In the genomic region with DNA sequence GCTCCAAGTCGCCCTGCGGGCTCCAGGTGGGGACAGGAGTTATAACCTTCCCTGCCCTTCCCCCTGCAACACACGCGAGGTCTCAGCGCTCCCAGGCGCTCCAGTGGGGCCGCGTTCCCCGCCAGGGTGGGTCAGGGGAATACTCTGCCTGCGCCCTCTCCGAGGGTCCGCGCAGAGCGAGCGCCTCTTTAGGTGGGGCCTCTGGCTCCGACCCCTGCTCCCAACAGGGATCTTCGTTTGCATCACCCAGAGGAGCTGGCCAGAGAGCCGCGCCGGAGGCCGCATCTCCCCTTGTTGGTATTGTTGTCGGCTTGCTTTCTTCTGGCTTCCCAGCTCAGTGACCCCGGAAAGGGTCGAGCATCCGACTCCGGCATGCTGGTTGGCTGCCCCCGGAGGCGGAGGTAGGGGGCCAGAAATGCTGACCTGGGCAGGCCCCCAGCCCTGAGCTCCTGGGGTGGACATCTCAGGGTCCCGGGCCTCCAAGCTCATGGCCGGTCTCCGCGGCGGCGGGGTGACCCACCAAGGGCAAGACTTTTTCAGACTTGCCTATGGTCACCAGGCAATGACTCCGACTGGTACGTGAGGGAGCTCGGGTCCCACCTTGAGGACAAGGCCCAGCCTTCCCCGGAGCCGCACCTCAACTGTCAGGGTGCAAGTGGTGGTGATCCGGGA, we compare ENCODE assay signal across 16 cellular contexts. TPM values are rescaled to one million over a fixed set of nuclear protein-coding genes. Genes with fewer than 3 reads are reported as not detected.
"Had no signal": no experiment of that assay in that cellular context is flagged by ENCODE, and none has a peak within 500 bp of the region (broad histone marks: within the 10 kb centered on the region; RNA-seq: fewer than 3 reads in every experiment).

No MANE protein-coding gene starts in this region.

- H3K4me3 ChIP-seq: cardiac muscle cell, colonic mucosa, ovary, tibial artery had no signal

- H3K9me3 Mint-ChIP-seq: activated CD8-positive, alpha-beta T cell treated with anti-CD3 and anti-CD28 coated beads for 36 hours; activated T-helper 1 cell treated with anti-CD3 and anti-CD28 coated beads, Interleukin-12 subunit alpha, Interleukin-12 subunit beta, Interleukin-2, Interleukin-4 antibody, amounts not matched to agents 30 ng/mL and 10 ng/mL and 1 ng/mL, durations not matched to agents 14 hours and 24 hours and 36 hours; effector memory CD8-positive, alpha-beta T cell; natural killer cell had no signal

- FAIRE-seq: astrocyte had no signal

- H3K36me3 Mint-ChIP-seq: natural killer cell had no signal

- H3K9me3 ChIP-seq: colonic mucosa, ovary, tibial artery had no signal

- H3K36me3 ChIP-seq: cardiac muscle cell, colonic mucosa, ovary, tibial artery had no signal

- H3K4me3 Mint-ChIP-seq: activated CD8-positive, alpha-beta T cell treated with anti-CD3 and anti-CD28 coated beads for 36 hours; activated T-helper 1 cell treated with anti-CD3 and anti-CD28 coated beads, Interleukin-12 subunit alpha, Interleukin-12 subunit beta, Interleukin-2, Interleukin-4 antibody, amounts not matched to agents 30 ng/mL and 10 ng/mL and 1 ng/mL, durations not matched to agents 14 hours and 24 hours and 36 hours; natural killer cell had no signal

- DNase-seq: activated CD4-positive, alpha-beta T cell treated with anti-CD3 and anti-CD28 coated beads for 4 hours; activated CD8-positive, alpha-beta memory T cell treated with anti-CD3 and anti-CD28 coated beads, Interleukin-2, amount 50 U/mL, for 4 hours; activated CD8-positive, alpha-beta T cell treated with anti-CD3 and anti-CD28 coated beads for 36 hours; activated naive CD4-positive, alpha-beta T cell treated with Interleukin-2 at 50 U/mL for 16 hours; colonic mucosa; effector memory CD8-positive, alpha-beta T cell; erythroblast; hypothalamus; natural killer cell; ovary; tibial artery had no signal

- H3K27me3 ChIP-seq: ovary had no signal

- H3K27ac ChIP-seq: cardiac muscle cell, colonic mucosa, ovary, tibial artery had no signal

- ATAC-seq: activated CD8-positive, alpha-beta T cell treated with anti-CD3 and anti-CD28 coated beads for 36 hours; effector memory CD8-positive, alpha-beta T cell; left lobe of liver; natural killer cell had no signal

- H3K27ac Mint-ChIP-seq: activated CD8-positive, alpha-beta T cell treated with anti-CD3 and anti-CD28 coated beads for 36 hours; activated T-helper 1 cell treated with anti-CD3 and anti-CD28 coated beads, Interleukin-12 subunit alpha, Interleukin-12 subunit beta, Interleukin-2, Interleukin-4 antibody, amounts not matched to agents 30 ng/mL and 10 ng/mL and 1 ng/mL, durations not matched to agents 14 hours and 24 hours and 36 hours; effector memory CD8-positive, alpha-beta T cell; natural killer cell had no signal

RNA-seq across cellular contexts. Expression of a gene that starts 11.2 kb away (rescaled TPM):
- total RNA-seq: activated CD8-positive, alpha-beta T cell treated with anti-CD3 and anti-CD28 coated beads for 36 hours; activated T-helper 1 cell treated with anti-CD3 and anti-CD28 coated beads, Interleukin-12 subunit alpha, Interleukin-12 subunit beta, Interleukin-2, Interleukin-4 antibody, amounts not matched to agents 30 ng/mL and 10 ng/mL and 1 ng/mL, durations not matched to agents 14 hours and 24 hours and 36 hours; cardiac muscle cell; colonic mucosa; left lobe of liver; mucosa of gallbladder; natural killer cell; ovary had no signal
- polyA plus RNA-seq: cardiac muscle cell, ovary had no signal
